Comparison of ENCODE assay signal across 1 cellular context in genomic region chr19:46478356-46478986, GRCh38.
TF ChIP-seq lines count a peak whose summit lies in the region.

No MANE protein-coding gene starts in this region.

TF ChIP-seq in K562, 482 proteins besides CTCF, POLR2A, EP300 and RAD21 (continued from another document):
- TF ChIP-seq GTF3C2 (IDR thresholded peaks at IDR 0.05; ENCODE audit: borderline replicate concordance, extremely low read depth, insufficient read length) (no peak), BMI1 (IDR thresholded peaks at IDR 0.05; ENCODE audit: low read length) (peak; percentile 88), C11orf30 (IDR thresholded peaks at IDR 0.05; ENCODE audit: low read depth) (no peak), SRF (CRISPR knock-in tag; IDR thresholded peaks at IDR 0.05) (no peak), KLF6 (CRISPR knock-in tag; IDR thresholded peaks at IDR 0.05; ENCODE audit: borderline replicate concordance) (no peak), NELFE (IDR thresholded peaks at IDR 0.05; ENCODE audit: insufficient read depth, insufficient read length) (no peak), MEF2D (tag; conservative IDR thresholded peaks at IDR 0.05; ENCODE audit: low read depth) (no peak), ZNF143 (CRISPR knock-in tag; IDR thresholded peaks at IDR 0.05) (no peak), RCOR1 (IDR thresholded peaks at IDR 0.05; ENCODE audit: borderline replicate concordance in 1 of 2, low read depth in 2 of 2, low read length in 2 of 2) (peak in 1 of 2 experiments; percentile 92; a peak in 3 of 4 replicates), SIN3A (IDR thresholded peaks at IDR 0.05; ENCODE audit: borderline replicate concordance in 2 of 2, control insufficient read depth in 1 of 2, low read depth in 2 of 2, low read length in 2 of 2) (no peak), FOXJ2 (tag; IDR thresholded peaks at IDR 0.05) (no peak), ZNF124 (CRISPR knock-in tag; IDR thresholded peaks at IDR 0.05) (no peak), KDM1A (IDR thresholded peaks at IDR 0.05) (peak; percentile 55 to 68; a peak in 3 of 4 replicates), ZNF318 (IDR thresholded peaks at IDR 0.05; ENCODE audit: borderline replicate concordance in 1 of 2, low read depth in 1 of 2) (no peak), TBP (optimal IDR thresholded peaks at IDR 0.05; ENCODE audit: low read depth, low read length) (no peak), THRA (IDR thresholded peaks at IDR 0.05) (no peak), KLF16 (IDR thresholded peaks at IDR 0.05) (no peak), SNAPC5 (CRISPR knock-in tag; IDR thresholded peaks at IDR 0.05) (no peak), HOMEZ (CRISPR knock-in tag; IDR thresholded peaks at IDR 0.05) (no peak), ZBTB7A (IDR thresholded peaks at IDR 0.05; ENCODE audit: borderline replicate concordance, control insufficient read depth, low read depth, low read length) (no peak), SP2 (IDR thresholded peaks at IDR 0.05; ENCODE audit: extremely low read depth, low read depth, low read length, poor library complexity, severe bottlenecking) (no peak), MNT (conservative IDR thresholded peaks at IDR 0.05) (no peak), MXI1 (IDR thresholded peaks at IDR 0.05; ENCODE audit: low read depth, low read length) (peak; percentile 97), ZHX1 (conservative IDR thresholded peaks at IDR 0.05; ENCODE audit: low read length) (no peak)
